Comparison of ENCODE assay signal across 2 cellular contexts in the genomic region with DNA sequence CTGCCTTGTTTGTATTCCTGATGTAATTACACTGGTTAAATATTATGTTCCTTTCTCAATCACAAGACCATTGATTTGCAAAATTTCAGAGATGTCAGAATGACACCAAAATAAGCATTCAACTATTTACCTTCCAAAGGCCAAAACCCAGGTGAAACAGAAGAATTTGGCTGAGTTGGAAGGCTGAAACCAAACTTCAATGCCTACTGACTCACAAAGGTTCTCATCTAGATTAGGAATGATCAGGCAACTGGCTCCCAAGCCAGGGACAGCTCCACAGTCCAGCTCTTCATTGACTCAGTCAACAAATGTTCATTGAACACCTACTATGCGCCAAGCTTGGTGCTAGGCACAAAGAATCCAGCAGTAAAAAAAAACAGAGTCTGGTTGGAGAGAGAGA.
TF ChIP-seq lines count a peak whose summit lies in the region.

No MANE protein-coding gene starts in this region.

TF ChIP-seq in K562, 482 proteins besides CTCF, POLR2A, EP300 and RAD21:
- no peak for TF ChIP-seq CSDE1 (IDR thresholded peaks at IDR 0.05)
- TF ChIP-seq NR2C2 (CRISPR knock-in tag; IDR thresholded peaks at IDR 0.05) = no peak
- TF ChIP-seq NR2C2 (tag; IDR thresholded peaks at IDR 0.05) = no peak
- no peak for TF ChIP-seq ZNF212 (CRISPR knock-in tag; IDR thresholded peaks at IDR 0.05)
- TF ChIP-seq DMBX1 (CRISPR knock-in tag; IDR thresholded peaks at IDR 0.05; ENCODE audit: borderline replicate concordance) = no peak
- TF ChIP-seq PKNOX1 (IDR thresholded peaks at IDR 0.05) = no peak
- no peak for TF ChIP-seq POLR2H (tag; IDR thresholded peaks at IDR 0.05; ENCODE audit: low read depth)
- TF ChIP-seq ZKSCAN1 (IDR thresholded peaks at IDR 0.05; ENCODE audit: low read depth, low read length) = peak; percentile 40; the same call in 1 of the 2 replicates
- TF ChIP-seq, protein P1, sequence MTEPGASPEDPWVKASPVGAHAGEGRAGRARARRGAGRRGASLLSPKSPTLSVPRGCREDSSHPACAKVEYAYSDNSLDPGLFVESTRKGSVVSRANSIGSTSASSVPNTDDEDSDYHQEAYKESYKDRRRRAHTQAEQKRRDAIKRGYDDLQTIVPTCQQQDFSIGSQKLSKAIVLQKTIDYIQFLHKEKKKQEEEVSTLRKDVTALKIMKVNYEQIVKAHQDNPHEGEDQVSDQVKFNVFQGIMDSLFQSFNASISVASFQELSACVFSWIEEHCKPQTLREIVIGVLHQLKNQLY (CRISPR knock-in tag; conservative IDR thresholded peaks at IDR 0.05) = no peak
TF ChIP-seq in K562: peak in this region for 1.

TF ChIP-seq in HepG2, 621 proteins besides CTCF, POLR2A, EP300 and RAD21:
- no peak for TF ChIP-seq KLF15 (CRISPR knock-in tag; IDR thresholded peaks at IDR 0.05; ENCODE audit: borderline replicate concordance)
- TF ChIP-seq BATF2 (CRISPR knock-in tag; IDR thresholded peaks at IDR 0.05) = no peak
- TF ChIP-seq, protein P2, sequence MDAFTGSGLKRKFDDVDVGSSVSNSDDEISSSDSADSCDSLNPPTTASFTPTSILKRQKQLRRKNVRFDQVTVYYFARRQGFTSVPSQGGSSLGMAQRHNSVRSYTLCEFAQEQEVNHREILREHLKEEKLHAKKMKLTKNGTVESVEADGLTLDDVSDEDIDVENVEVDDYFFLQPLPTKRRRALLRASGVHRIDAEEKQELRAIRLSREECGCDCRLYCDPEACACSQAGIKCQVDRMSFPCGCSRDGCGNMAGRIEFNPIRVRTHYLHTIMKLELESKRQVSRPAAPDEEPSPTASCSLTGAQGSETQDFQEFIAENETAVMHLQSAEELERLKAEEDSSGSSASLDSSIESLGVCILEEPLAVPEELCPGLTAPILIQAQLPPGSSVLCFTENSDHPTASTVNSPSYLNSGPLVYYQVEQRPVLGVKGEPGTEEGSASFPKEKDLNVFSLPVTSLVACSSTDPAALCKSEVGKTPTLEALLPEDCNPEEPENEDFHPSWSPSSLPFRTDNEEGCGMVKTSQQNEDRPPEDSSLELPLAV (CRISPR knock-in tag; conservative IDR thresholded peaks at IDR 0.05; ENCODE audit: low read depth) = no peak
- no peak for TF ChIP-seq ESRRA (CRISPR knock-in tag; IDR thresholded peaks at IDR 0.05; ENCODE audit: low read depth)
- no peak for TF ChIP-seq CAMTA2 (CRISPR knock-in tag; IDR thresholded peaks at IDR 0.05; ENCODE audit: borderline replicate concordance)
- peak; percentile 71 for TF ChIP-seq ZKSCAN1 (IDR thresholded peaks at IDR 0.05; ENCODE audit: low read length)
- TF ChIP-seq, protein P3, sequence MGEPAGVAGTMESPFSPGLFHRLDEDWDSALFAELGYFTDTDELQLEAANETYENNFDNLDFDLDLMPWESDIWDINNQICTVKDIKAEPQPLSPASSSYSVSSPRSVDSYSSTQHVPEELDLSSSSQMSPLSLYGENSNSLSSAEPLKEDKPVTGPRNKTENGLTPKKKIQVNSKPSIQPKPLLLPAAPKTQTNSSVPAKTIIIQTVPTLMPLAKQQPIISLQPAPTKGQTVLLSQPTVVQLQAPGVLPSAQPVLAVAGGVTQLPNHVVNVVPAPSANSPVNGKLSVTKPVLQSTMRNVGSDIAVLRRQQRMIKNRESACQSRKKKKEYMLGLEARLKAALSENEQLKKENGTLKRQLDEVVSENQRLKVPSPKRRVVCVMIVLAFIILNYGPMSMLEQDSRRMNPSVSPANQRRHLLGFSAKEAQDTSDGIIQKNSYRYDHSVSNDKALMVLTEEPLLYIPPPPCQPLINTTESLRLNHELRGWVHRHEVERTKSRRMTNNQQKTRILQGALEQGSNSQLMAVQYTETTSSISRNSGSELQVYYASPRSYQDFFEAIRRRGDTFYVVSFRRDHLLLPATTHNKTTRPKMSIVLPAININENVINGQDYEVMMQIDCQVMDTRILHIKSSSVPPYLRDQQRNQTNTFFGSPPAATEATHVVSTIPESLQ (CRISPR knock-in tag; conservative IDR thresholded peaks at IDR 0.05) = no peak
